15 cellular contexts compared by ENCODE assay signal in genomic region chr9:119509291-119509905, GRCh38.
"Had no signal": no experiment of that assay in that cellular context is flagged by ENCODE, and none has a peak within 500 bp of the region (broad histone marks: within the 10 kb centered on the region; RNA-seq: fewer than 3 reads in every experiment).

No MANE protein-coding gene starts in this region.

- H3K27ac ChIP-seq: colonic mucosa, gastrocnemius medialis, heart right ventricle, neutrophil, psoas muscle, spleen had no signal

- H3K4me1 ChIP-seq: colonic mucosa, gastrocnemius medialis, heart right ventricle, psoas muscle, spleen had no signal

- H3K9me3 ChIP-seq: colonic mucosa, gastrocnemius medialis, heart right ventricle, neutrophil, psoas muscle had no signal

- H3K36me3 ChIP-seq: colonic mucosa, gastrocnemius medialis, heart right ventricle, neutrophil, spleen had no signal

- DNase-seq: colonic mucosa; dermis blood vessel endothelial cell; gastrocnemius medialis; heart right ventricle; hypothalamus; left ventricle myocardium superior; naive thymus-derived CD8-positive, alpha-beta T cell; psoas muscle; spleen; stimulated activated CD4-positive, alpha-beta T cell treated with anti-CD3 and anti-CD28 coated beads, Interleukin-15, amount 100 ng/mL, for 24 hours; stimulated activated CD4-positive, alpha-beta T cell treated with anti-CD3 and anti-CD28 coated beads, Interleukin-1b, Interleukin-23, amount 100 ng/mL, for 48 hours; stimulated activated CD4-positive, alpha-beta T cell treated with anti-CD3 and anti-CD28 coated beads, Interleukin-4, amount 100 ng/mL, for 24 hours; stimulated activated naive B cell treated with anti-CD40 and anti-IgM and Interleukin-4, amounts not matched to agents 10 μg/mL and 1 μg/mL and 100 μg/mL, for 72 hours had no signal

- ATAC-seq: gastrocnemius medialis; heart right ventricle; left ventricle myocardium superior; naive thymus-derived CD8-positive, alpha-beta T cell; psoas muscle; sciatic nerve; stimulated activated naive B cell treated with anti-CD40 and anti-IgM and Interleukin-4, amounts not matched to agents 10 μg/mL and 1 μg/mL and 100 μg/mL, for 72 hours had no signal

- H3K4me3 ChIP-seq: colonic mucosa, gastrocnemius medialis, heart right ventricle, psoas muscle, spleen had no signal

- H3K27me3 ChIP-seq: colonic mucosa, gastrocnemius medialis, heart right ventricle, neutrophil, spleen had no signal
